8 cellular contexts compared by ENCODE assay signal in the genomic region with DNA sequence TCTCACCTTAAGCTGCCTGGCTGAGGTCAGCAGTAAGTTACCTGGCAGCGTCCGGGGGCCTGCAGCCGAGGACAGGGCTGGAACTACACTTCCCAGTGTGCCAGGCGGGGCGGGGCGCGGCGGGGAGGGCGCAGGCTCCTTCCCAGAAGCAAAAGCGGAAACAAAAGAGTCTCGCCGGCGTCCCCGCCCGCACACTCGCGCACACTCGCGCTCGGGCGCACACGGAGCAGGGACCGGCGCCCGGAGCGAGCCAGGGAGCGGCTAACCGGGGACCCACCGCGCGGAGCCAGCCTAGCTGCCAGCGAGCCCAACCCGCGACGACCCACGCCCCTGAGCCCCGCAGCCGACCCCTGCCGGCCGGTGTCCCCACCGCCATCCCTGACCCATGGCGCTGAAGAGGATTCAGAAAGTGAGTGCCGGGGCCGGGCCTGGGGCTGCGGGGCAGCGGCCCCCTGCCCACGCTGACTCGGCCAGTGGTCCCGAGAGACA. TPM values are rescaled to one million over a fixed set of nuclear protein-coding genes. Genes with fewer than 3 reads are reported as not detected.
DNase-seq lines count a peak whose midpoint lies in the region; ATAC-seq and TF ChIP-seq lines count a peak whose summit lies in the region.

UBE2D1 (plus strand) TSS at position 190 of the 489 bp plus-strand sequence; CDS start at position 386, 196 bp downstream.

- ATAC-seq in HG02588 (IDR thresholded peaks at IDR 0.05; ENCODE audit: unreplicated experiment) = peak; percentile 98
- peak; percentile 97 for ATAC-seq in T-helper 17 cell

- peaks cover 27% of the 10 kb centered on the region for H3K4me1 Mint-ChIP-seq in T-helper 17 cell

- H3K27ac Mint-ChIP-seq in T-helper 17 cell = peak within 1 kb of the TSS; percentile 78

- peak within 1 kb of the TSS; percentile 97 for H3K4me3 Mint-ChIP-seq in T-helper 17 cell

- no peaks in the 10 kb centered on the region for H3K36me3 Mint-ChIP-seq in T-helper 17 cell (ENCODE audit: low read depth)

- peak; percentile 37 to 88 for TF ChIP-seq POLR2A in uterus (IDR thresholded peaks at IDR 0.05)

- DNase-seq in NCI-H1092 (lab: John Stamatoyannopoulos, UW) (peak; percentile 67), T-helper 17 cell (peak; percentile 57 to 68 (median 59)), right atrium auricular region (ENCODE audit: low spot score) (peak; percentile 87), pulmonary artery endothelial cell (ENCODE audit: low read depth, low spot score) (no peak), uterus (peak; percentile 83 to 86)

- peak within 1 kb of the TSS; percentile 84 to 86 for H3K4me3 ChIP-seq in right atrium auricular region
- peak within 1 kb of the TSS; percentile 84 to 97 for H3K4me3 ChIP-seq in uterus

- TF ChIP-seq CTCF in GM12874 (IDR thresholded peaks at IDR 0.05; ENCODE audit: insufficient read depth, low read depth, low read length) (0 out of 2 replicates have a peak, but pooled peaks have one; percentile 12), right atrium auricular region (IDR thresholded peaks at IDR 0.05) (peak in 1 of 2 donors; percentile 55), uterus (IDR thresholded peaks at IDR 0.05) (no peak)

- no peaks in the 10 kb centered on the region for H3K36me3 ChIP-seq in right atrium auricular region
- H3K36me3 ChIP-seq in uterus = no peaks in the 10 kb centered on the region

- peak within 1 kb of the TSS; percentile 62 for H3K27ac ChIP-seq in angular gyrus (ENCODE audit: low read depth, low read length)
- peak within 1 kb of the TSS; percentile 90 to 91 for H3K27ac ChIP-seq in right atrium auricular region
- H3K27ac ChIP-seq in uterus = peak within 1 kb of the TSS; percentile 79 to 82

- H3K4me1 ChIP-seq in right atrium auricular region (peaks cover 0 to 18% of the 10 kb centered on the region in 2 donors), uterus (no peaks in the 10 kb centered on the region)

- no peaks in the 10 kb centered on the region for H3K27me3 Mint-ChIP-seq in T-helper 17 cell

- H3K9me3 ChIP-seq in T-helper 17 cell (ENCODE audit: control insufficient read depth, low read length, poor library complexity, severe bottlenecking) (no peaks in the 10 kb centered on the region), right atrium auricular region (no peaks in the 10 kb centered on the region), uterus (no peaks in the 10 kb centered on the region)

- H3K27me3 ChIP-seq in right atrium auricular region (no peaks in the 10 kb centered on the region), uterus (no peaks in the 10 kb centered on the region)

- intact Hi-C loops in uterus (cut with DNase I; ENCODE audit: low total_unique reads) = loop anchor here (10.0 kb wide), 1 partner anchor 50 kb away; the partner anchor contains the start of gene TFAM

RNA-seq across cellular contexts. Expression of gene UBE2D1, which starts in this region (rescaled TPM):
- total RNA-seq in T-helper 17 cell (10 to 100 TPM; 10.5 to 14.6 TPM), right atrium auricular region (10 to 100 TPM; 18.0 to 42.8 TPM), pulmonary artery endothelial cell (10.3 and 12.8 TPM in 2 replicates), uterus (10 to 100 TPM in 3 of 4 donors, 1 to 10 TPM in 1; 9.4 to 67.6 (median 20.6) TPM)
